23 cellular contexts compared by ENCODE assay signal in genomic region chr19:5557691-5558090, GRCh38. TPM values are rescaled to one million over a fixed set of nuclear protein-coding genes. Genes with fewer than 3 reads are reported as not detected.
DNase-seq lines count a peak whose midpoint lies in the region; ATAC-seq, FAIRE-seq and TF ChIP-seq lines count a peak whose summit lies in the region.
"Had no signal": no experiment of that assay in that cellular context is flagged by ENCODE, and none has a peak within 500 bp of the region (broad histone marks: within the 10 kb centered on the region; RNA-seq: fewer than 3 reads in every experiment).

No MANE protein-coding gene starts in this region.

- peaks cover 16% of the 10 kb centered on the region for H3K36me3 Mint-ChIP-seq in Caco-2 (ENCODE audit: insufficient read depth, unreplicated experiment)
- peaks cover 6% of the 10 kb centered on the region for H3K36me3 Mint-ChIP-seq in stimulated activated memory B cell treated with anti-CD40 and anti-IgM and Interleukin-4, amounts not matched to agents 10 μg/mL and 1 μg/mL and 100 μg/mL, for 72 hours
- H3K36me3 Mint-ChIP-seq: CD4-positive, CD25-positive, alpha-beta regulatory T cell had no signal

- H3K27ac ChIP-seq in keratinocyte (ENCODE audit: control insufficient read depth, insufficient read depth, low read length), result peak overlapping the region; percentile 98
- peak overlapping the region in 20 of 21 experiments; percentile 22 to 87 (median 66) for H3K27ac ChIP-seq in skin epidermis
- H3K27ac ChIP-seq in SK-N-SH (ENCODE audit: low read depth in 2 of 2, low read length in 1 of 2), result no peak overlapping the region

- BruUV-seq in Caco-2 (replicated peaks; lab: Mats Ljungman, UMichigan), result no TSS peak

- no peak for TF ChIP-seq RAD21 in SK-N-SH (IDR thresholded peaks at IDR 0.05; ENCODE audit: low read length)

- no peak for TF ChIP-seq EP300 in SK-N-SH (IDR thresholded peaks at IDR 0.05; ENCODE audit: borderline replicate concordance in 1 of 2, low read depth in 1 of 2, low read length in 1 of 2)

- H3K27me3 ChIP-seq in Caco-2 (replicated peaks; ENCODE audit: control insufficient read depth, insufficient read depth, low read length) (no peaks in the 10 kb centered on the region), adipocyte (replicated peaks; ENCODE audit: control insufficient read depth, insufficient read depth, low read length) (peaks cover 63% of the 10 kb centered on the region), keratinocyte (ENCODE audit: control insufficient read depth, extremely low read depth, insufficient read depth, low read length) (no peaks in the 10 kb centered on the region), SK-N-SH (ENCODE audit: insufficient read depth) (no peaks in the 10 kb centered on the region)

- WGBS in SK-N-SH (ENCODE audit: low lambda C conversion rate), result 84% methylated on average over 8 of the region's 13 CpGs

- H3K4me3 ChIP-seq in Caco-2 (ENCODE audit: low read depth, low read length), result no peak overlapping the region
- H3K4me3 ChIP-seq in adipocyte (ENCODE audit: low read length), result peak overlapping the region; percentile 32
- peak overlapping the region; percentile 8 to 60 (median 38) for H3K4me3 ChIP-seq in keratinocyte (ENCODE audit: control insufficient read depth in 2 of 3, extremely low read depth in 1 of 3, insufficient read depth in 2 of 3, low read depth in 1 of 3, low read length in 3 of 3)
- H3K4me3 ChIP-seq in skin epidermis, result peak overlapping the region in 5 of 7 experiments; percentile 6 to 24 (median 14)
- no peak overlapping the region for H3K4me3 ChIP-seq in SK-N-SH (ENCODE audit: low read depth in 2 of 2, low read length in 1 of 2)
- H3K4me3 ChIP-seq: GM23338 had no signal

- no peaks in the 10 kb centered on the region for H3K27me3 Mint-ChIP-seq in Caco-2 (ENCODE audit: insufficient read depth, unreplicated experiment)
- peaks cover 58% of the 10 kb centered on the region for H3K27me3 Mint-ChIP-seq in stimulated activated memory B cell treated with anti-CD40 and anti-IgM and Interleukin-4, amounts not matched to agents 10 μg/mL and 1 μg/mL and 100 μg/mL, for 72 hours

- ATAC-seq in stimulated activated memory B cell treated with anti-CD40 and anti-IgM and Interleukin-4, amounts not matched to agents 10 μg/mL and 1 μg/mL and 100 μg/mL, for 72 hours, result no peak
- ATAC-seq: GM23338 had no signal

- no peaks in the 10 kb centered on the region for H3K9me3 ChIP-seq in Caco-2
- H3K9me3 ChIP-seq in adipocyte (ENCODE audit: control insufficient read depth, low read length), result peaks cover 11% of the 10 kb centered on the region
- peaks cover 3% of the 10 kb centered on the region for H3K9me3 ChIP-seq in keratinocyte (ENCODE audit: control insufficient read depth, low read depth, low read length)
- H3K9me3 ChIP-seq in SK-N-SH, result no peaks in the 10 kb centered on the region

- H3K79me2 ChIP-seq in keratinocyte (ENCODE audit: control insufficient read depth, insufficient read depth, low read length), result no peaks in the 10 kb centered on the region
- H3K79me2 ChIP-seq in SK-N-SH (ENCODE audit: insufficient read depth), result no peaks in the 10 kb centered on the region

- peak overlapping the region; percentile 26 for H3K27ac Mint-ChIP-seq in Caco-2 (ENCODE audit: unreplicated experiment)
- H3K27ac Mint-ChIP-seq in stimulated activated memory B cell treated with anti-CD40 and anti-IgM and Interleukin-4, amounts not matched to agents 10 μg/mL and 1 μg/mL and 100 μg/mL, for 72 hours, result no peak overlapping the region
- H3K27ac Mint-ChIP-seq: GM23338 had no signal

- peak overlapping the region; percentile 88 for H3K4me2 ChIP-seq in keratinocyte (ENCODE audit: control insufficient read depth, extremely low read depth, insufficient read depth, low read depth, low read length)
- H3K4me2 ChIP-seq in SK-N-SH, result no peak overlapping the region
- H3K4me2 ChIP-seq: GM23338 had no signal

- H3K4me3 Mint-ChIP-seq in Caco-2 (ENCODE audit: unreplicated experiment), result no peak overlapping the region
- no peak overlapping the region for H3K4me3 Mint-ChIP-seq in stimulated activated memory B cell treated with anti-CD40 and anti-IgM and Interleukin-4, amounts not matched to agents 10 μg/mL and 1 μg/mL and 100 μg/mL, for 72 hours
- H3K4me3 Mint-ChIP-seq: CD4-positive, CD25-positive, alpha-beta regulatory T cell; GM23338 had no signal

- TF ChIP-seq CTCF in Caco-2 (IDR thresholded peaks at IDR 0.05; ENCODE audit: insufficient read depth in 1 of 2, low read depth in 1 of 2, low read length in 1 of 2, severe bottlenecking in 1 of 2, unreplicated experiment in 1 of 2) (no peak), keratinocyte (optimal IDR thresholded peaks at IDR 0.05 in 1 of 3, IDR thresholded peaks at IDR 0.05 in 1 of 3, conservative IDR thresholded peaks at IDR 0.05 in 1 of 3; ENCODE audit: extremely low read depth in 1 of 3, insufficient read depth in 2 of 3, low read length in 3 of 3) (peak in 1 of 3 experiments; percentile 33), SK-N-SH (IDR thresholded peaks at IDR 0.05) (no peak)

- DNase-seq in Caco-2 (no peak), adipocyte (ENCODE audit: low read depth) (peak; percentile 16), keratinocyte (ENCODE audit: low read depth, low spot score) (no peak), SK-N-SH (no peak), activated gamma-delta T cell (lab: John Stamatoyannopoulos, UW) (no peak), COR-L47 (lab: John Stamatoyannopoulos, UW) (no peak)
- DNase-seq: CD4-positive, CD25-positive, alpha-beta regulatory T cell; DND-41; GF-D8; KBM-7; NCI-H1048; NCI-H146; NCI-H2081 treated with DMSO at 0.1 percent for 48 hours; NCI-H345; NCI-H69; NK-92 treated with Interleukin-12 subunit alpha and Interleukin-12 subunit beta, amount 100 ng/mL, for 24 hours; OCI-M1; RPMI8226 had no signal

- no peaks in the 10 kb centered on the region for H3K9me2 ChIP-seq in SK-N-SH

- no peaks in the 10 kb centered on the region for H4K20me1 ChIP-seq in keratinocyte (ENCODE audit: control insufficient read depth, extremely low read depth, insufficient read depth, low read length)
- no peaks in the 10 kb centered on the region for H4K20me1 ChIP-seq in SK-N-SH (ENCODE audit: insufficient read depth)

- H3K9me1 ChIP-seq in keratinocyte (ENCODE audit: control insufficient read depth, extremely low read depth, insufficient read depth, low read length), result no peaks in the 10 kb centered on the region

- no peaks in the 10 kb centered on the region for H3K4me1 ChIP-seq in Caco-2
- H3K4me1 ChIP-seq in adipocyte (ENCODE audit: control insufficient read depth, insufficient read depth, low read length), result peaks cover 11% of the 10 kb centered on the region
- H3K4me1 ChIP-seq in keratinocyte (ENCODE audit: control insufficient read depth, extremely low read depth, insufficient read depth, low read length), result peaks cover 22% of the 10 kb centered on the region
- H3K4me1 ChIP-seq in SK-N-SH (ENCODE audit: control insufficient read depth in 1 of 2, insufficient read depth in 2 of 2, low read depth in 1 of 2, low read length in 1 of 2), result peaks cover 0 to 7% of the 10 kb centered on the region in 2 experiments; a peak in 1 of 4 replicates

- CTCF ChIA-PET in Caco-2 (lab: Charles Lee), result no interaction called here
- CTCF ChIA-PET in SK-N-SH (lab: Yijun Ruan, JAX), result interaction anchor here (1.1 to 3.5 kb wide), 2 partner anchors 10 to 413 kb away, joined by 3 to 18 read pairs; no protein-coding TSS in a partner anchor

- H3K4me1 Mint-ChIP-seq in Caco-2 (ENCODE audit: low read depth, unreplicated experiment), result peaks cover 8% of the 10 kb centered on the region
- no peaks in the 10 kb centered on the region for H3K4me1 Mint-ChIP-seq in stimulated activated memory B cell treated with anti-CD40 and anti-IgM and Interleukin-4, amounts not matched to agents 10 μg/mL and 1 μg/mL and 100 μg/mL, for 72 hours
- H3K4me1 Mint-ChIP-seq: CD4-positive, CD25-positive, alpha-beta regulatory T cell had no signal

- no peaks in the 10 kb centered on the region for H3F3A ChIP-seq in SK-N-SH (replicated peaks; ENCODE audit: insufficient read depth)

- H3K36me3 ChIP-seq in Caco-2 (ENCODE audit: control insufficient read depth, insufficient read depth, low read length) (no peaks in the 10 kb centered on the region), adipocyte (ENCODE audit: control insufficient read depth, insufficient read depth, low read length, severe bottlenecking) (no peaks in the 10 kb centered on the region), keratinocyte (ENCODE audit: control insufficient read depth in 2 of 2, extremely low read depth in 1 of 2, insufficient read depth in 2 of 2, low read length in 2 of 2) (peaks cover 0 to 7% of the 10 kb centered on the region in 2 experiments), SK-N-SH (replicated peaks in 1 of 2; ENCODE audit: control insufficient read depth in 1 of 2, insufficient read depth in 2 of 2, low read length in 1 of 2) (no peaks in the 10 kb centered on the region)

- dilution Hi-C loops in keratinocyte (cut with MboI; ENCODE audit: extremely low pct_ligation_motif_present, low sequenced_read_pairs), result no loop called here

- no peak overlapping the region for H3K9ac ChIP-seq in adipocyte (ENCODE audit: low read length)
- peak overlapping the region; percentile 84 for H3K9ac ChIP-seq in keratinocyte (ENCODE audit: control insufficient read depth, extremely low read depth, insufficient read depth, low read length)
- H3K9ac ChIP-seq in SK-N-SH, result no peak overlapping the region

- H3K9me3 Mint-ChIP-seq in Caco-2 (ENCODE audit: unreplicated experiment), result peaks cover 8% of the 10 kb centered on the region
- peaks cover 9% of the 10 kb centered on the region for H3K9me3 Mint-ChIP-seq in stimulated activated memory B cell treated with anti-CD40 and anti-IgM and Interleukin-4, amounts not matched to agents 10 μg/mL and 1 μg/mL and 100 μg/mL, for 72 hours

- H2AFZ ChIP-seq in keratinocyte (ENCODE audit: control insufficient read depth, low read length) (peak overlapping the region; percentile 32), SK-N-SH (ENCODE audit: low read depth) (no peak overlapping the region)

- POLR2A ChIA-PET in Caco-2 (lab: Charles Lee) (no interaction called here), SK-N-SH (lab: Yijun Ruan, JAX) (no interaction called here)

- intact Hi-C loops in Caco-2 (cut with micrococcal nuclease; ENCODE audit: unreplicated experiment), result no loop called here

- no peak for FAIRE-seq in keratinocyte (lab: Jason Lieb, UNC)
- FAIRE-seq: A204.1, D721Med had no signal

TF ChIP-seq in SK-N-SH, 30 proteins besides CTCF, POLR2A, EP300 and RAD21:
- TF ChIP-seq JUND (IDR thresholded peaks at IDR 0.05), result no peak

RNA-seq across cellular contexts. Expression of gene TINCR, which starts 10.1 kb away (rescaled TPM):
- 3.8 and 4.1 TPM in 2 replicates for total RNA-seq in Caco-2 (2022)
- 5.6 to 20.3 TPM (median 9.7 TPM) in 3 replicates for polyA plus RNA-seq in keratinocyte
- polyA plus RNA-seq in keratinocyte (2011; ENCODE audit: low read depth), result 8.4 TPM
- polyA plus RNA-seq in keratinocyte (2011; cell fraction: cytosol; rRNA removed), result 11.8 and 17.1 TPM in 2 replicates
- 8.5 and 10.4 TPM in 2 replicates for polyA plus RNA-seq in keratinocyte (2011; cell fraction: nucleus; rRNA removed)
- 6.7 and 45.3 TPM in 2 replicates for polyA plus RNA-seq in keratinocyte (2012; ENCODE audit: low replicate concordance)
- polyA minus RNA-seq in keratinocyte, result 7.5 to 12.8 TPM (median 9.0 TPM) in 3 replicates
- 13.2 TPM for polyA minus RNA-seq in keratinocyte (2011; cell fraction: cytosol; rRNA and poly(A)+ RNA removed)
- polyA minus RNA-seq in keratinocyte (2011; cell fraction: nucleus; rRNA and poly(A)+ RNA removed), result 5.6 and 6.9 TPM in 2 replicates
- polyA plus RNA-seq in SK-N-SH (2012; rRNA removed), result 0.02 and 0.03 TPM in 2 replicates
- polyA plus RNA-seq in SK-N-SH (2012; cell fraction: cytosol; rRNA removed), result 0.03 and 0.07 TPM in 2 replicates
- 0.11 and 0.12 TPM in 2 replicates for polyA plus RNA-seq in SK-N-SH (2012; cell fraction: nucleus; rRNA removed)
- polyA plus RNA-seq: CD4-positive, CD25-positive, alpha-beta regulatory T cell had no signal

Comparison
In these comparisons a context has a peak if more than half of its experiments do, and no peak if none do; other contexts are left out.
1. H3K4me3 ChIP-seq: peak in adipocyte (single experiment), keratinocyte (3 of 3) and skin epidermis (5 of 7); none in Caco-2 (single experiment) and SK-N-SH (0 of 2).
2. H3K27ac ChIP-seq: peak in keratinocyte (single experiment) and skin epidermis (20 of 21); none in SK-N-SH (0 of 2).
3. RNA of gene TINCR, which starts 10.1 kb away (polyA plus RNA-seq): 5.6 to 45.3 TPM in keratinocyte; 0.02 to 0.12 TPM in SK-N-SH; every median in the first group is over 4 times any median in the second.